In genomic region chr12:39618701-39619100, GRCh38 we compare ENCODE assay signal across 10 cellular contexts. TPM values are rescaled to one million over a fixed set of nuclear protein-coding genes. Genes with fewer than 3 reads are reported as not detected.
DNase-seq lines count a peak whose midpoint lies in the region; ATAC-seq and TF ChIP-seq lines count a peak whose summit lies in the region.
"Had no signal": no experiment of that assay in that cellular context is flagged by ENCODE, and none has a peak within 500 bp of the region (broad histone marks: within the 10 kb centered on the region; RNA-seq: fewer than 3 reads in every experiment).

No MANE protein-coding gene starts in this region.

- no peak for ATAC-seq in CD4-positive, CD25-positive, alpha-beta regulatory T cell (ENCODE audit: low read depth in 2 of 2)
- ATAC-seq in HCT116 (no peak), psoas muscle (no peak)

- TF ChIP-seq RAD21 in HCT116 (IDR thresholded peaks at IDR 0.05; ENCODE audit: low read depth): no peak

- peaks cover 18 to 41% (median 28%) of the 10 kb centered on the region in 4 donors for H3K4me1 Mint-ChIP-seq in CD4-positive, CD25-positive, alpha-beta regulatory T cell

- peak overlapping the region; percentile 92 for H3K27ac ChIP-seq in CD4-positive, CD25-positive, alpha-beta regulatory T cell (ENCODE audit: insufficient read depth, low read length, poor library complexity, severe bottlenecking)
- no peak overlapping the region for H3K27ac ChIP-seq in HCT116 (ENCODE audit: low read depth, low read length)
- no peak overlapping the region for H3K27ac ChIP-seq in psoas muscle

- POLR2A ChIA-PET in HCT116 (lab: Charles Lee): no interaction called here

- H2AFZ ChIP-seq in HCT116 (ENCODE audit: low read depth, low read length, poor library complexity, severe bottlenecking): peak overlapping the region; percentile 95

- DNase-seq in CD4-positive, CD25-positive, alpha-beta regulatory T cell: no peak
- DNase-seq in HCT116 (ENCODE audit: low read depth, low spot score) (no peak), psoas muscle (no peak), NCI-H446 treated with DMSO at 0.1 percent for 48 hours (lab: John Stamatoyannopoulos, UW) (no peak), mucosa of gallbladder (ENCODE audit: low spot score) (no peak), iPS-NIHi11 (ENCODE audit: low spot score) (no peak), COLO668 (lab: John Stamatoyannopoulos, UW; ENCODE audit: unreplicated experiment) (no peak)
- DNase-seq: NCI-H1048 had no signal

- H3K27me3 ChIP-seq in CD4-positive, CD25-positive, alpha-beta regulatory T cell (ENCODE audit: control insufficient read depth, insufficient read depth, low read length): no peaks in the 10 kb centered on the region
- H3K27me3 ChIP-seq in HCT116 (ENCODE audit: insufficient read depth, low read length): no peaks in the 10 kb centered on the region
- no peaks in the 10 kb centered on the region for H3K27me3 ChIP-seq in endocrine pancreas (ENCODE audit: control insufficient read depth, insufficient read depth, low read length)
- H3K27me3 ChIP-seq in psoas muscle (ENCODE audit: insufficient read depth in 3 of 3, low read length in 2 of 3): no peaks in the 10 kb centered on the region

- no peak overlapping the region for H3K4me3 Mint-ChIP-seq in CD4-positive, CD25-positive, alpha-beta regulatory T cell
- H3K4me3 Mint-ChIP-seq: T-helper 1 cell treated with Interleukin-12 subunit alpha and Interleukin-12 subunit beta and Interleukin-4 antibody, amounts not matched to agents 30 μg/mL and 1 μg/mL, for 36 hours had no signal

- intact Hi-C loops in HCT116 (cut with micrococcal nuclease): no loop called here
- intact Hi-C loops in psoas muscle (cut with DNase I): no loop called here

- H3K9me2 ChIP-seq in HCT116 (ENCODE audit: insufficient read depth): no peaks in the 10 kb centered on the region

- no peaks in the 10 kb centered on the region for H4K20me1 ChIP-seq in HCT116 (ENCODE audit: insufficient read depth)

- H3K79me2 ChIP-seq in HCT116 (ENCODE audit: insufficient read depth, low read length): no peaks in the 10 kb centered on the region

- no peak overlapping the region for H3K9ac ChIP-seq in HCT116 (ENCODE audit: low read length)
- H3K9ac ChIP-seq in endocrine pancreas (ENCODE audit: control insufficient read depth, insufficient read depth, low read length): no peak overlapping the region

- CTCF ChIA-PET in HCT116 (lab: Charles Lee): no interaction called here

- TF ChIP-seq CTCF in HCT116 (IDR thresholded peaks at IDR 0.05 in 2 of 3, conservative IDR thresholded peaks at IDR 0.05 in 1 of 3; ENCODE audit: borderline replicate concordance in 1 of 3, insufficient read depth in 1 of 3, low read depth in 2 of 3, low read length in 2 of 3) (no peak), psoas muscle (IDR thresholded peaks at IDR 0.05) (no peak)

- H3K36me3 ChIP-seq in CD4-positive, CD25-positive, alpha-beta regulatory T cell (ENCODE audit: control insufficient read depth, insufficient read depth, low read length): no peaks in the 10 kb centered on the region
- H3K36me3 ChIP-seq in HCT116 (ENCODE audit: control insufficient read depth in 1 of 2, insufficient read depth in 2 of 2, low read length in 2 of 2) (no peaks in the 10 kb centered on the region), endocrine pancreas (ENCODE audit: control insufficient read depth, insufficient read depth, low read length) (no peaks in the 10 kb centered on the region), psoas muscle (ENCODE audit: insufficient read depth in 1 of 2, low read depth in 1 of 2) (no peaks in the 10 kb centered on the region)

- no peak for TF ChIP-seq POLR2A in HCT116 (IDR thresholded peaks at IDR 0.05; ENCODE audit: borderline replicate concordance, extremely low read depth, insufficient read depth, insufficient read length)

- no peaks in the 10 kb centered on the region for H3K27me3 Mint-ChIP-seq in CD4-positive, CD25-positive, alpha-beta regulatory T cell

- H3K36me3 Mint-ChIP-seq in CD4-positive, CD25-positive, alpha-beta regulatory T cell: peaks cover 3% of the 10 kb centered on the region

- no peaks in the 10 kb centered on the region for H3K9me3 ChIP-seq in CD4-positive, CD25-positive, alpha-beta regulatory T cell (ENCODE audit: control insufficient read depth in 2 of 2, low read length in 2 of 2)
- H3K9me3 ChIP-seq in HCT116 (ENCODE audit: control insufficient read depth in 1 of 2, insufficient read depth in 1 of 2, low read depth in 1 of 2, low read length in 2 of 2) (no peaks in the 10 kb centered on the region), endocrine pancreas (ENCODE audit: control insufficient read depth, low read length) (no peaks in the 10 kb centered on the region), psoas muscle (no peaks in the 10 kb centered on the region)

- no peak overlapping the region for H3K27ac Mint-ChIP-seq in CD4-positive, CD25-positive, alpha-beta regulatory T cell
- H3K27ac Mint-ChIP-seq: T-helper 1 cell treated with Interleukin-12 subunit alpha and Interleukin-12 subunit beta and Interleukin-4 antibody, amounts not matched to agents 30 μg/mL and 1 μg/mL, for 36 hours had no signal

- no TSS peak for BruUV-seq in HCT116 (replicated peaks; lab: Mats Ljungman, UMichigan)

- peak overlapping the region; percentile 99 for H3K4me3 ChIP-seq in CD4-positive, CD25-positive, alpha-beta regulatory T cell (ENCODE audit: low read depth, low read length)
- H3K4me3 ChIP-seq in HCT116 (replicated peaks in 1 of 2; ENCODE audit: low read depth in 1 of 2, low read length in 2 of 2) (no peak overlapping the region), endocrine pancreas (ENCODE audit: control insufficient read depth, insufficient read depth, low read length) (peak overlapping the region; percentile 98), psoas muscle (peak overlapping the region; percentile 68)

- H3K4me2 ChIP-seq in HCT116 (ENCODE audit: low read length): no peak overlapping the region

- H3K4me1 ChIP-seq in CD4-positive, CD25-positive, alpha-beta regulatory T cell (ENCODE audit: control insufficient read depth, insufficient read depth, low read length, poor library complexity, severe bottlenecking): peaks cover 63% of the 10 kb centered on the region
- peaks cover 2 to 13% of the 10 kb centered on the region in 2 experiments; a peak in 2 of 4 replicates for H3K4me1 ChIP-seq in HCT116 (ENCODE audit: control insufficient read depth in 1 of 2, insufficient read depth in 2 of 2, low read length in 2 of 2)
- H3K4me1 ChIP-seq in endocrine pancreas (ENCODE audit: control insufficient read depth, insufficient read depth, low read length): no peaks in the 10 kb centered on the region
- H3K4me1 ChIP-seq in psoas muscle: peaks cover 5% of the 10 kb centered on the region

- H3K9me3 Mint-ChIP-seq in CD4-positive, CD25-positive, alpha-beta regulatory T cell: peaks cover 0 to 2% (median 0%) of the 10 kb centered on the region in 7 donors
- H3K9me3 Mint-ChIP-seq: T-helper 1 cell treated with Interleukin-12 subunit alpha and Interleukin-12 subunit beta and Interleukin-4 antibody, amounts not matched to agents 30 μg/mL and 1 μg/mL, for 36 hours had no signal

- WGBS in psoas muscle, 3 donors: 54 to 72% (median 65%) methylated on average over 5 of the region's 5 CpGs

- RAD21 ChIA-PET in HCT116 (lab: Charles Lee; ENCODE audit: low non-redundant PET in 1 of 2, low total read pairs in 2 of 2, uncharacterized antibody in 2 of 2, unreplicated experiment in 2 of 2): no interaction called here

TF ChIP-seq in HCT116, 20 proteins besides CTCF, POLR2A, EP300 and RAD21 (continues in another document):
- TF ChIP-seq, protein P1, sequence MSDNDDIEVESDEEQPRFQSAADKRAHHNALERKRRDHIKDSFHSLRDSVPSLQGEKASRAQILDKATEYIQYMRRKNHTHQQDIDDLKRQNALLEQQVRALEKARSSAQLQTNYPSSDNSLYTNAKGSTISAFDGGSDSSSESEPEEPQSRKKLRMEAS (IDR thresholded peaks at IDR 0.05): no peak
- TF ChIP-seq ATF3 (IDR thresholded peaks at IDR 0.05): no peak
- no peak for TF ChIP-seq SP1 (IDR thresholded peaks at IDR 0.05; ENCODE audit: low read depth)
- no peak for TF ChIP-seq CEBPB (IDR thresholded peaks at IDR 0.05; ENCODE audit: low read depth)
- no peak for TF ChIP-seq ELF1 (IDR thresholded peaks at IDR 0.05; ENCODE audit: borderline replicate concordance, low read depth)
- no peak for TF ChIP-seq EGR1 (IDR thresholded peaks at IDR 0.05; ENCODE audit: low read depth)
- no peak for TF ChIP-seq EZH2phosphoT487 (IDR thresholded peaks at IDR 0.05; ENCODE audit: borderline replicate concordance)
- no peak for TF ChIP-seq SIN3A (IDR thresholded peaks at IDR 0.05; ENCODE audit: low read depth)
- no peak for TF ChIP-seq EZH2 (IDR thresholded peaks at IDR 0.05)

RNA-seq across cellular contexts. Expression of gene ABCD2, which starts 0.9 kb away (rescaled TPM):
- 8.8 TPM for total RNA-seq in CD4-positive, CD25-positive, alpha-beta regulatory T cell
- 10 to 100 TPM in 1 of 4 donors, 1 to 10 TPM in 3; 6.4 to 11.9 (median 7.9) TPM for polyA plus RNA-seq in CD4-positive, CD25-positive, alpha-beta regulatory T cell
- total RNA-seq in HCT116 (2021; ENCODE audit: unreplicated experiment) (not detected), psoas muscle (under 1 TPM; 0.12 to 0.34 (median 0.24) TPM), mucosa of gallbladder (0.63 TPM)
- polyA plus RNA-seq in HCT116 (2012): not detected in 2 replicates
- under 1 TPM; 0.04 to 0.22 (median 0.12) TPM for polyA plus RNA-seq in psoas muscle

Comparison
In these comparisons a context has a peak if more than half of its experiments do, and no peak if none do; other contexts are left out.
1. H3K4me3 ChIP-seq: peak in CD4-positive, CD25-positive, alpha-beta regulatory T cell (single experiment), endocrine pancreas (single experiment) and psoas muscle (single experiment); none in HCT116 (0 of 2).